ENCODE assay signal across 1 cellular context in the genomic region with DNA sequence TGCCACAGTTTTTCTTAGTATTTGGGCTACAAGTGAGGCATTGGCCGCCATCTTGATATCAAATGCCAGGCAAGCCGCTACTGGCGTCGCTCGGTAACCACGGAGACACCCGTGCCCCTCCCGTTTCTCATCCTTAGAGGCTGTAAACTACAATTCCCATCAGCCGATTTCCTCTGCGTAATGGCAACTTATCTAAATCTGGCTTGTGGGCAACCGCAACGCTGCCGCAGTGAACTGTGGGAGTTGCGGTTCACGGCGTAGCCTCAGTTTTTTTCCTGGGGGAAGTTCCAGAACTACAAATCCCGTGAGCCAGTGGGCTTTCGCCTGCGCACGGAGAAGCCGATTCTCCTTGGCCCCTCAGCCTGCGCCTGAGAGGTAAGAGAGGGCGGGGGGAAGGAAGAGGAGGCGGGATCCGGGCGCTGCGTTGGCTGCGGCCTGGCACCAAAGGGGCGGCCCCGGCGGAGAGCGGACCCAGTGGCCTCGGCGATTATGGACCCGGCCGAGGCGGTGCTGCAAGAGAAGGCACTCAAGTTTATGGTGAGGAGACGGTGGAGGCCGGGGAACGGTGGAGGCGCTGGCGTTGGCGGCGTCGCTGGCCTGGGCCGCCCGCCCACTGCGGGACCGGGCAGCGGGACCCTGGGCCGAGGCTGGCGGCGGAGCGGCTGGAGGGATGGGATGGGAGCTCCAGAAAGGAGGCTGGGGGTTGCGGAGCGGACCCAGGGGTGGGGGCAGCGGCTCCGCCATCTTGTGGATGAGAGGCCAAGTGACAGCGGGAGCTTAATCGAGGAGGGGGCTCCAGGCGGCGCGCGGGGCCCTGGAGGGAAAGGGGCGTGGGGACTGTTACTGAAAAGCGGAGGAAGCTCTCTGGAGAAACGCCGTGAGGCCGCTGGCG.
TF ChIP-seq lines count a peak whose summit lies in the region.

TSS of gene BTRC (plus strand) at position 474 of the 892 bp plus-strand sequence. CDS start at position 490, 16 bp downstream.

TF ChIP-seq in HepG2, 621 proteins besides CTCF, POLR2A, EP300 and RAD21 (continued from another document and continues in another):
- TF ChIP-seq TFE3 (CRISPR knock-in tag; IDR thresholded peaks at IDR 0.05) (no peak), IRX3 (CRISPR knock-in tag; IDR thresholded peaks at IDR 0.05; ENCODE audit: borderline replicate concordance, low read depth) (no peak), THRA (CRISPR knock-in tag; IDR thresholded peaks at IDR 0.05; ENCODE audit: borderline replicate concordance) (peak; percentile 24; the same call in 1 of the 2 replicates), BRCA1 (CRISPR knock-in tag; IDR thresholded peaks at IDR 0.05) (0 out of 2 replicates have a peak, but pooled peaks have one; percentile 24), MAFF (IDR thresholded peaks at IDR 0.05; ENCODE audit: low read depth, low read length) (peak; percentile 80), POGZ (CRISPR knock-in tag; IDR thresholded peaks at IDR 0.05) (no peak), KLF13 (CRISPR knock-in tag; IDR thresholded peaks at IDR 0.05) (no peak), RBFOX2 (IDR thresholded peaks at IDR 0.05; ENCODE audit: low read depth, low read length) (peak; percentile 86), REXO4 (CRISPR knock-in tag; IDR thresholded peaks at IDR 0.05; ENCODE audit: borderline replicate concordance) (no peak), ZNF747 (CRISPR knock-in tag; IDR thresholded peaks at IDR 0.05; ENCODE audit: borderline replicate concordance) (peak; percentile 71; the same call in 1 of the 2 replicates), CSRNP1 (CRISPR knock-in tag; IDR thresholded peaks at IDR 0.05) (no peak), SP140L (CRISPR knock-in tag; IDR thresholded peaks at IDR 0.05; ENCODE audit: borderline replicate concordance) (0 out of 2 replicates have a peak, but pooled peaks have one; percentile 58), PRPF4 (IDR thresholded peaks at IDR 0.05; ENCODE audit: low read depth, low read length, poor library complexity, severe bottlenecking) (no peak), PHF8 (CRISPR knock-in tag; IDR thresholded peaks at IDR 0.05) (peak; percentile 80), ZFYVE20 (CRISPR knock-in tag; IDR thresholded peaks at IDR 0.05; ENCODE audit: borderline replicate concordance, low read depth) (no peak), MED8 (CRISPR knock-in tag; IDR thresholded peaks at IDR 0.05; ENCODE audit: insufficient replicate concordance) (peak; percentile 60), SNAPC2 (CRISPR knock-in tag; IDR thresholded peaks at IDR 0.05) (no peak), ELF4 (CRISPR knock-in tag; IDR thresholded peaks at IDR 0.05; ENCODE audit: borderline replicate concordance) (peak; percentile 25; the same call in 1 of the 2 replicates), YEATS4 (CRISPR knock-in tag; IDR thresholded peaks at IDR 0.05; ENCODE audit: borderline replicate concordance) (peak; percentile 66; the same call in 1 of the 2 replicates), RXRB (CRISPR knock-in tag; IDR thresholded peaks at IDR 0.05; ENCODE audit: borderline replicate concordance) (peak; percentile 16; the same call in 1 of the 2 replicates), ZNF33B (CRISPR knock-in tag; IDR thresholded peaks at IDR 0.05) (peak; percentile 86; the same call in 1 of the 2 replicates), FOXJ3 (CRISPR knock-in tag; IDR thresholded peaks at IDR 0.05; ENCODE audit: borderline replicate concordance) (peak; percentile 47; the same call in 1 of the 2 replicates), ATM (IDR thresholded peaks at IDR 0.05; ENCODE audit: borderline replicate concordance) (no peak), GABPB1 (CRISPR knock-in tag; IDR thresholded peaks at IDR 0.05) (peak; percentile 89), MAF1 (CRISPR knock-in tag; IDR thresholded peaks at IDR 0.05; ENCODE audit: borderline replicate concordance) (no peak; the same call in 1 of the 2 replicates), NFATC3 (CRISPR knock-in tag; IDR thresholded peaks at IDR 0.05) (no peak), SNAPC5 (CRISPR knock-in tag; IDR thresholded peaks at IDR 0.05; ENCODE audit: borderline replicate concordance) (no peak), MNT (IDR thresholded peaks at IDR 0.05) (0 out of 2 replicates have a peak, but pooled peaks have one; percentile 4), ZSCAN25 (CRISPR knock-in tag; IDR thresholded peaks at IDR 0.05) (0 out of 2 replicates have a peak, but pooled peaks have one; percentile 62), YY1 (IDR thresholded peaks at IDR 0.05; ENCODE audit: insufficient read depth, insufficient replicate concordance, low read depth, low read length) (peak; percentile 92), HMGXB3 (CRISPR knock-in tag; IDR thresholded peaks at IDR 0.05; ENCODE audit: borderline replicate concordance) (peak; percentile 81; the same call in 1 of the 2 replicates), KAT2B (IDR thresholded peaks at IDR 0.05; ENCODE audit: borderline replicate concordance, low read depth, low read length) (no peak), ZKSCAN1 (IDR thresholded peaks at IDR 0.05; ENCODE audit: low read length) (no peak)
- TF ChIP-seq, protein P1, sequence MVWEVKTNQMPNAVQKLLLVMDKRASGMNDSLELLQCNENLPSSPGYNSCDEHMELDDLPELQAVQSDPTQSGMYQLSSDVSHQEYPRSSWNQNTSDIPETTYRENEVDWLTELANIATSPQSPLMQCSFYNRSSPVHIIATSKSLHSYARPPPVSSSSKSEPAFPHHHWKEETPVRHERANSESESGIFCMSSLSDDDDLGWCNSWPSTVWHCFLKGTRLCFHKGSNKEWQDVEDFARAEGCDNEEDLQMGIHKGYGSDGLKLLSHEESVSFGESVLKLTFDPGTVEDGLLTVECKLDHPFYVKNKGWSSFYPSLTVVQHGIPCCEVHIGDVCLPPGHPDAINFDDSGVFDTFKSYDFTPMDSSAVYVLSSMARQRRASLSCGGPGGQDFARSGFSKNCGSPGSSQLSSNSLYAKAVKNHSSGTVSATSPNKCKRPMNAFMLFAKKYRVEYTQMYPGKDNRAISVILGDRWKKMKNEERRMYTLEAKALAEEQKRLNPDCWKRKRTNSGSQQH (CRISPR knock-in tag; IDR thresholded peaks at IDR 0.05; ENCODE audit: low read depth), result peak; percentile 28; the same call in 1 of the 2 replicates
- TF ChIP-seq, protein P2, sequence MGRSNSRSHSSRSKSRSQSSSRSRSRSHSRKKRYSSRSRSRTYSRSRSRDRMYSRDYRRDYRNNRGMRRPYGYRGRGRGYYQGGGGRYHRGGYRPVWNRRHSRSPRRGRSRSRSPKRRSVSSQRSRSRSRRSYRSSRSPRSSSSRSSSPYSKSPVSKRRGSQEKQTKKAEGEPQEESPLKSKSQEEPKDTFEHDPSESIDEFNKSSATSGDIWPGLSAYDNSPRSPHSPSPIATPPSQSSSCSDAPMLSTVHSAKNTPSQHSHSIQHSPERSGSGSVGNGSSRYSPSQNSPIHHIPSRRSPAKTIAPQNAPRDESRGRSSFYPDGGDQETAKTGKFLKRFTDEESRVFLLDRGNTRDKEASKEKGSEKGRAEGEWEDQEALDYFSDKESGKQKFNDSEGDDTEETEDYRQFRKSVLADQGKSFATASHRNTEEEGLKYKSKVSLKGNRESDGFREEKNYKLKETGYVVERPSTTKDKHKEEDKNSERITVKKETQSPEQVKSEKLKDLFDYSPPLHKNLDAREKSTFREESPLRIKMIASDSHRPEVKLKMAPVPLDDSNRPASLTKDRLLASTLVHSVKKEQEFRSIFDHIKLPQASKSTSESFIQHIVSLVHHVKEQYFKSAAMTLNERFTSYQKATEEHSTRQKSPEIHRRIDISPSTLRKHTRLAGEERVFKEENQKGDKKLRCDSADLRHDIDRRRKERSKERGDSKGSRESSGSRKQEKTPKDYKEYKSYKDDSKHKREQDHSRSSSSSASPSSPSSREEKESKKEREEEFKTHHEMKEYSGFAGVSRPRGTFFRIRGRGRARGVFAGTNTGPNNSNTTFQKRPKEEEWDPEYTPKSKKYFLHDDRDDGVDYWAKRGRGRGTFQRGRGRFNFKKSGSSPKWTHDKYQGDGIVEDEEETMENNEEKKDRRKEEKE (IDR thresholded peaks at IDR 0.05), result no peak
- TF ChIP-seq, protein P3, sequence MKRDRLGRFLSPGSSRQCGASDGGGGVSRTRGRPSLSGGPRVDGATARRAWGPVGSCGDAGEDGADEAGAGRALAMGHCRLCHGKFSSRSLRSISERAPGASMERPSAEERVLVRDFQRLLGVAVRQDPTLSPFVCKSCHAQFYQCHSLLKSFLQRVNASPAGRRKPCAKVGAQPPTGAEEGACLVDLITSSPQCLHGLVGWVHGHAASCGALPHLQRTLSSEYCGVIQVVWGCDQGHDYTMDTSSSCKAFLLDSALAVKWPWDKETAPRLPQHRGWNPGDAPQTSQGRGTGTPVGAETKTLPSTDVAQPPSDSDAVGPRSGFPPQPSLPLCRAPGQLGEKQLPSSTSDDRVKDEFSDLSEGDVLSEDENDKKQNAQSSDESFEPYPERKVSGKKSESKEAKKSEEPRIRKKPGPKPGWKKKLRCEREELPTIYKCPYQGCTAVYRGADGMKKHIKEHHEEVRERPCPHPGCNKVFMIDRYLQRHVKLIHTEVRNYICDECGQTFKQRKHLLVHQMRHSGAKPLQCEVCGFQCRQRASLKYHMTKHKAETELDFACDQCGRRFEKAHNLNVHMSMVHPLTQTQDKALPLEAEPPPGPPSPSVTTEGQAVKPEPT (CRISPR knock-in tag; IDR thresholded peaks at IDR 0.05; ENCODE audit: low read depth), result 0 out of 2 replicates have a peak, but pooled peaks have one; percentile 19
